8 cellular contexts compared by ENCODE assay signal in genomic region chr15:45522931-45523331, GRCh38. TPM values are rescaled to one million over a fixed set of nuclear protein-coding genes. Genes with fewer than 3 reads are reported as not detected.
A peak's percentile ranks its signal among the peaks of the same experiment; 100 is the strongest.
DNase-seq lines count a peak whose midpoint lies in the region; ATAC-seq and TF ChIP-seq lines count a peak whose summit lies in the region.

No MANE protein-coding gene starts in this region.

- peaks cover 18% of the 10 kb centered on the region for H3K4me1 Mint-ChIP-seq in CD4-positive, alpha-beta T cell (ENCODE audit: low read depth)
- H3K4me1 Mint-ChIP-seq in activated naive CD8-positive, alpha-beta T cell (ENCODE audit: low read depth): peaks cover 24% of the 10 kb centered on the region

- H3K9me2 ChIP-seq in hepatocyte (replicated peaks; ENCODE audit: insufficient read depth): no peaks in the 10 kb centered on the region

- POLR2A ChIA-PET in CD4-positive, alpha-beta T cell (lab: Charles Lee): interaction anchor here (1.0 kb wide), 1 partner anchor 64 kb away, joined by 3 read pairs; the partner anchor contains the start of gene BLOC1S6

- TF ChIP-seq EP300 in sigmoid colon (IDR thresholded peaks at IDR 0.05): no peak

- peak overlapping the region; percentile 70 for H3K27ac Mint-ChIP-seq in CD4-positive, alpha-beta T cell
- H3K27ac Mint-ChIP-seq in activated naive CD8-positive, alpha-beta T cell: peak overlapping the region; percentile 81

- no peak overlapping the region for H3K27ac ChIP-seq in CD4-positive, alpha-beta T cell (ENCODE audit: low read depth, low read length)
- peak overlapping the region; percentile 75 for H3K27ac ChIP-seq in hepatocyte
- H3K27ac ChIP-seq in sigmoid colon: peak overlapping the region; percentile 89 to 92 (median 90)

- no peaks in the 10 kb centered on the region for H3K27me3 Mint-ChIP-seq in CD4-positive, alpha-beta T cell
- no peaks in the 10 kb centered on the region for H3K27me3 Mint-ChIP-seq in activated naive CD8-positive, alpha-beta T cell

- TF ChIP-seq CTCF in CD4-positive, alpha-beta T cell (IDR thresholded peaks at IDR 0.05): no peak
- TF ChIP-seq CTCF in hepatocyte (IDR thresholded peaks at IDR 0.05; ENCODE audit: poor library complexity): no peak
- no peak for TF ChIP-seq CTCF in sigmoid colon (IDR thresholded peaks at IDR 0.05)

- H3K4me1 ChIP-seq in hepatocyte (ENCODE audit: insufficient read depth) (peaks cover 13% of the 10 kb centered on the region), sigmoid colon (peaks cover 0 to 28% (median 21%) of the 10 kb centered on the region in 4 donors)

- no peak for ATAC-seq in CD4-positive, alpha-beta T cell (ENCODE audit: poor library complexity)
- ATAC-seq in HG02938 (IDR thresholded peaks at IDR 0.05; ENCODE audit: unreplicated experiment) (peak; percentile 12), HG02798 (IDR thresholded peaks at IDR 0.05; ENCODE audit: poor library complexity, unreplicated experiment) (no peak), HG03432 (IDR thresholded peaks at IDR 0.05; ENCODE audit: unreplicated experiment) (no peak), HG03139 (IDR thresholded peaks at IDR 0.05; ENCODE audit: unreplicated experiment) (no peak)

- H3K27me3 ChIP-seq in CD4-positive, alpha-beta T cell (ENCODE audit: control insufficient read depth, insufficient read depth, low read length): no peaks in the 10 kb centered on the region
- H3K27me3 ChIP-seq in hepatocyte: peaks cover 14% of the 10 kb centered on the region
- no peaks in the 10 kb centered on the region for H3K27me3 ChIP-seq in sigmoid colon

- H3K9me3 Mint-ChIP-seq in CD4-positive, alpha-beta T cell: no peaks in the 10 kb centered on the region
- no peaks in the 10 kb centered on the region for H3K9me3 Mint-ChIP-seq in activated naive CD8-positive, alpha-beta T cell (ENCODE audit: low read depth)

- no peaks in the 10 kb centered on the region for H3K9me3 ChIP-seq in CD4-positive, alpha-beta T cell (ENCODE audit: control insufficient read depth, low read length)
- H3K9me3 ChIP-seq in hepatocyte (ENCODE audit: low read depth): no peaks in the 10 kb centered on the region
- H3K9me3 ChIP-seq in sigmoid colon: no peaks in the 10 kb centered on the region

- H3K4me2 ChIP-seq in hepatocyte: peak overlapping the region; percentile 91

- TF ChIP-seq POLR2A in sigmoid colon (IDR thresholded peaks at IDR 0.05): no peak

- H3K36me3 ChIP-seq in hepatocyte (replicated peaks; ENCODE audit: insufficient read depth, low read depth): no peaks in the 10 kb centered on the region
- H3K36me3 ChIP-seq in sigmoid colon: no peaks in the 10 kb centered on the region

- H3K4me3 Mint-ChIP-seq in CD4-positive, alpha-beta T cell: peak overlapping the region; percentile 89
- H3K4me3 Mint-ChIP-seq in activated naive CD8-positive, alpha-beta T cell: peak overlapping the region; percentile 90

- peak overlapping the region; percentile 37 for H2AFZ ChIP-seq in hepatocyte

- WGBS in hepatocyte (ENCODE audit: low lambda C conversion rate, missing lambda C conversion rate): 6% methylated on average over 18 of the region's 18 CpGs
- WGBS in sigmoid colon, 2 donors: 1% methylated on average over 18 of the region's 18 CpGs

- peak in 1 of 10 experiments; percentile 7 for DNase-seq in CD4-positive, alpha-beta T cell
- DNase-seq in hepatocyte (ENCODE audit: low spot score) (no peak), sigmoid colon (no peak)

- H3K36me3 Mint-ChIP-seq in CD4-positive, alpha-beta T cell (ENCODE audit: low read depth): peaks cover 16% of the 10 kb centered on the region
- peaks cover 1% of the 10 kb centered on the region for H3K36me3 Mint-ChIP-seq in activated naive CD8-positive, alpha-beta T cell

- H3K79me2 ChIP-seq in hepatocyte: peaks cover 6% of the 10 kb centered on the region

- H4K20me1 ChIP-seq in hepatocyte (ENCODE audit: insufficient read depth, poor library complexity, severe bottlenecking): no peaks in the 10 kb centered on the region

- H3K4me3 ChIP-seq in hepatocyte (peak overlapping the region; percentile 62), sigmoid colon (peak overlapping the region; percentile 63 to 82 (median 77))

- intact Hi-C loops in CD4-positive, alpha-beta T cell (cut with DNase I, micrococcal nuclease): loop anchor here (2.0 to 10.0 kb wide), 5 partner anchors 62 to 92 kb away; partner anchors contain the start of gene BLOC1S6 (in 2 of the 2)
- intact Hi-C loops in sigmoid colon (cut with DNase I): loop anchor here (1.0 to 2.0 kb wide), 3 partner anchors 64 to 91 kb away; partner anchors contain the start of gene BLOC1S6

- CTCF ChIA-PET in CD4-positive, alpha-beta T cell (lab: Charles Lee): no interaction called here

RNA-seq across cellular contexts. Expression of gene SLC30A4, which starts 0.4 kb away (rescaled TPM):
- total RNA-seq in CD4-positive, alpha-beta T cell: 1 to 10 TPM; 2.1 to 2.3 TPM
- total RNA-seq in hepatocyte (4.1 and 5.0 TPM in 2 replicates), sigmoid colon (10 to 100 TPM in 1 of 4 donors, 1 to 10 TPM in 3; 9.2 to 11.6 (median 9.6) TPM)
- polyA plus RNA-seq in hepatocyte (2.7 and 2.9 TPM in 2 replicates), sigmoid colon (1 to 10 TPM; 3.3 to 7.2 (median 3.6) TPM)
